9 cellular contexts compared by ENCODE assay signal in genomic region chr13:29754486-29754806, GRCh38.
DNase-seq lines count a peak whose midpoint lies in the region; ATAC-seq and TF ChIP-seq lines count a peak whose summit lies in the region.
"Had no signal": no experiment of that assay in that cellular context is flagged by ENCODE, and none has a peak within 500 bp of the region (broad histone marks: within the 10 kb centered on the region; RNA-seq: fewer than 3 reads in every experiment).

No MANE protein-coding gene starts in this region.

- H3K27me3 Mint-ChIP-seq in activated naive CD8-positive, alpha-beta T cell treated with anti-CD3 and anti-CD28 coated beads, Interleukin-2, amount 50 U/mL, for 24 hours: peaks cover 5% of the 10 kb centered on the region
- H3K27me3 Mint-ChIP-seq in effector memory CD8-positive, alpha-beta T cell: peaks cover 14 to 20% of the 10 kb centered on the region in 2 donors

- no peak overlapping the region for H3K4me2 ChIP-seq in IMR-90 (ENCODE audit: low read depth, low read length)

- TF ChIP-seq CTCF in IMR-90 (conservative IDR thresholded peaks at IDR 0.05; ENCODE audit: low read depth, low read length): no peak

- H3K9me3 Mint-ChIP-seq in activated naive CD8-positive, alpha-beta T cell treated with anti-CD3 and anti-CD28 coated beads, Interleukin-2, amount 50 U/mL, for 24 hours: no peaks in the 10 kb centered on the region
- no peaks in the 10 kb centered on the region for H3K9me3 Mint-ChIP-seq in effector memory CD8-positive, alpha-beta T cell

- H3K27ac ChIP-seq in IMR-90 (ENCODE audit: insufficient read depth, low read length) (no peak overlapping the region), aorta (ENCODE audit: low read depth in 1 of 2, low read length in 2 of 2) (no peak overlapping the region)

- H3K27me3 ChIP-seq in IMR-90 (ENCODE audit: control insufficient read depth, insufficient read depth, low read length) (no peaks in the 10 kb centered on the region), aorta (ENCODE audit: control insufficient read depth in 1 of 2, insufficient read depth in 2 of 2, low read length in 1 of 2) (no peaks in the 10 kb centered on the region)

- no peak for TF ChIP-seq POLR2A in IMR-90 (IDR thresholded peaks at IDR 0.05; ENCODE audit: low read depth, low read length)

- H2AFZ ChIP-seq in IMR-90 (replicated peaks; ENCODE audit: low read length, poor library complexity): peak overlapping the region; percentile 69

- no peak overlapping the region for H3K23ac ChIP-seq in IMR-90 (ENCODE audit: low read depth, low read length)

- peaks cover 5% of the 10 kb centered on the region for H3K9me1 ChIP-seq in IMR-90 (ENCODE audit: insufficient read depth, low read length)

- no peak for TF ChIP-seq RAD21 in IMR-90 (IDR thresholded peaks at IDR 0.05; ENCODE audit: low read length)

- H3K4me3 ChIP-seq in IMR-90 (ENCODE audit: insufficient read depth, low read depth, low read length): no peak overlapping the region
- H3K4me3 ChIP-seq in aorta (ENCODE audit: low read length in 2 of 2): no peak overlapping the region

- DNase-seq in Daoy (ENCODE audit: low read depth): peak; percentile 48
- DNase-seq in IMR-90: peak; percentile 61
- DNase-seq in activated naive CD8-positive, alpha-beta T cell treated with anti-CD3 and anti-CD28 coated beads, Interleukin-2, amount 50 U/mL, for 24 hours: peak; percentile 25
- DNase-seq in islet precursor cell: peak; percentile 59
- no peak for DNase-seq in aorta
- no peak for DNase-seq in SIG-M5 treated with dmso at 0.1 percent for 504 hours (lab: John Stamatoyannopoulos, UW; ENCODE audit: unreplicated experiment)
- DNase-seq in effector memory CD8-positive, alpha-beta T cell: no peak
- DNase-seq: Karpas-422 had no signal

- no peaks in the 10 kb centered on the region for H3K36me3 ChIP-seq in IMR-90 (ENCODE audit: control insufficient read depth, insufficient read depth, low read length)
- no peaks in the 10 kb centered on the region for H3K36me3 ChIP-seq in aorta (ENCODE audit: control insufficient read depth in 1 of 2, insufficient read depth in 2 of 2, low read length in 1 of 2)

- H2BK5ac ChIP-seq in IMR-90 (ENCODE audit: low read depth, low read length, poor library complexity, severe bottlenecking): no peak overlapping the region

- WGBS in IMR-90 (ENCODE audit: extremely low coverage in 2 of 2, insufficient read length in 1 of 2), 2 experiments: no CpG with 5 or more reads among the region's 4 CpGs
- 92 to 96% methylated on average over 4 of the region's 4 CpGs for WGBS in aorta, 2 donors

- ATAC-seq in IMR-90 (ENCODE audit: low read depth): peak; percentile 16; the same call in 1 of the 2 replicates
- peak; percentile 41 for ATAC-seq in activated naive CD8-positive, alpha-beta T cell treated with anti-CD3 and anti-CD28 coated beads, Interleukin-2, amount 50 U/mL, for 24 hours
- no peak for ATAC-seq in aorta (ENCODE audit: low FRiP score)
- no peak for ATAC-seq in HG03571 (IDR thresholded peaks at IDR 0.05; ENCODE audit: unreplicated experiment)
- ATAC-seq in effector memory CD8-positive, alpha-beta T cell (replicated peaks): no peak

- no peaks in the 10 kb centered on the region for H3K36me3 Mint-ChIP-seq in activated naive CD8-positive, alpha-beta T cell treated with anti-CD3 and anti-CD28 coated beads, Interleukin-2, amount 50 U/mL, for 24 hours (ENCODE audit: low read depth)
- H3K36me3 Mint-ChIP-seq in effector memory CD8-positive, alpha-beta T cell (ENCODE audit: insufficient read depth): peaks cover 4% of the 10 kb centered on the region

- no peak overlapping the region for H4K91ac ChIP-seq in IMR-90 (ENCODE audit: insufficient read depth, low read depth, low read length)

- POLR2A ChIA-PET in IMR-90 (lab: Charles Lee; ENCODE audit: unreplicated experiment): no interaction called here

- in situ Hi-C loops in IMR-90 (cut with MboI; ENCODE audit: low sequenced_read_pairs): no loop called here

- no peak overlapping the region for H3K56ac ChIP-seq in IMR-90 (ENCODE audit: extremely low read depth, insufficient read depth, low read length)

- H3K14ac ChIP-seq in IMR-90 (replicated peaks; ENCODE audit: low read depth, low read length): no peak overlapping the region

- H3K4me1 ChIP-seq in IMR-90 (ENCODE audit: control insufficient read depth, insufficient read depth, low read length) (no peaks in the 10 kb centered on the region), aorta (ENCODE audit: control insufficient read depth in 1 of 2, insufficient read depth in 2 of 2, low read length in 2 of 2) (no peaks in the 10 kb centered on the region)

- dilution Hi-C loops in IMR-90 (cut with HindIII; ENCODE audit: low sequenced_read_pairs, unreplicated experiment): no loop called here

- peaks cover 23% of the 10 kb centered on the region for H3K4me1 Mint-ChIP-seq in activated naive CD8-positive, alpha-beta T cell treated with anti-CD3 and anti-CD28 coated beads, Interleukin-2, amount 50 U/mL, for 24 hours
- H3K4me1 Mint-ChIP-seq in effector memory CD8-positive, alpha-beta T cell (ENCODE audit: low read depth in 2 of 2): peaks cover 0 to 5% of the 10 kb centered on the region in 2 donors

- no peak overlapping the region for H3K9ac ChIP-seq in IMR-90 (ENCODE audit: low read depth, low read length)

- intact Hi-C loops in IMR-90 (cut with micrococcal nuclease): no loop called here
- intact Hi-C loops in aorta (cut with DNase I): no loop called here

- H2BK120ac ChIP-seq in IMR-90 (ENCODE audit: low read depth, low read length): no peak overlapping the region

- H2BK15ac ChIP-seq in IMR-90 (ENCODE audit: low read depth, low read length): no peak overlapping the region; the same call in 2 of the 3 replicates

- no peaks in the 10 kb centered on the region for H3K79me1 ChIP-seq in IMR-90 (ENCODE audit: low read depth in 1 of 2, low read length in 2 of 2)

- BruUV-seq in IMR-90 (replicated peaks; lab: Mats Ljungman, UMichigan): no TSS peak

- H4K8ac ChIP-seq in IMR-90 (ENCODE audit: low read depth in 2 of 2, low read length in 2 of 2): peak overlapping the region in 1 of 2 experiments; percentile 57; a peak in 1 of 4 replicates

- H3K9me3 ChIP-seq in IMR-90 (ENCODE audit: control insufficient read depth, insufficient read depth, low read length) (no peaks in the 10 kb centered on the region), aorta (ENCODE audit: control insufficient read depth, low read length) (no peaks in the 10 kb centered on the region)

- H2BK20ac ChIP-seq in IMR-90 (ENCODE audit: low read depth, low read length): no peak overlapping the region; the same call in 1 of the 2 replicates

- H3K4me3 Mint-ChIP-seq in activated naive CD8-positive, alpha-beta T cell treated with anti-CD3 and anti-CD28 coated beads, Interleukin-2, amount 50 U/mL, for 24 hours: no peak overlapping the region
- H3K4me3 Mint-ChIP-seq in effector memory CD8-positive, alpha-beta T cell: no peak overlapping the region

- H2AK9ac ChIP-seq in IMR-90 (replicated peaks; ENCODE audit: low read depth, low read length, poor library complexity): no peak overlapping the region

- CTCF ChIA-PET in IMR-90 (lab: Yijun Ruan, JAX): no interaction called here

- no peaks in the 10 kb centered on the region for H4K20me1 ChIP-seq in IMR-90 (ENCODE audit: insufficient read depth, low read length)

- peak overlapping the region; percentile 62; the same call in 1 of the 2 replicates for H2AK5ac ChIP-seq in IMR-90 (ENCODE audit: low read depth, low read length)

- peak overlapping the region; percentile 53; the same call in 1 of the 2 replicates for H3K4ac ChIP-seq in IMR-90 (ENCODE audit: low read depth, low read length)

- no peak overlapping the region for H4K5ac ChIP-seq in IMR-90 (ENCODE audit: low read depth, low read length)

- no peak overlapping the region for H3K18ac ChIP-seq in IMR-90 (ENCODE audit: low read depth, low read length)

- peak overlapping the region; percentile 55 for H3K27ac Mint-ChIP-seq in activated naive CD8-positive, alpha-beta T cell treated with anti-CD3 and anti-CD28 coated beads, Interleukin-2, amount 50 U/mL, for 24 hours
- H3K27ac Mint-ChIP-seq in effector memory CD8-positive, alpha-beta T cell: no peak overlapping the region

TF ChIP-seq in IMR-90, 13 proteins besides CTCF, POLR2A, EP300 and RAD21:
- peak; percentile 72 for TF ChIP-seq NFE2L2 (IDR thresholded peaks at IDR 0.05; ENCODE audit: low read depth, low read length)
- no peak for TF ChIP-seq ELK1 (IDR thresholded peaks at IDR 0.05; ENCODE audit: borderline replicate concordance, low read depth, low read length)

Comparison
In these comparisons a context has a peak if more than half of its experiments do, and no peak if none do; other contexts are left out.
1. DNase-seq: peak in Daoy (single experiment), IMR-90 (single experiment), activated naive CD8-positive, alpha-beta T cell treated with anti-CD3 and anti-CD28 coated beads, Interleukin-2, amount 50 U/mL, for 24 hours (single experiment) and islet precursor cell (single experiment); none in aorta (0 of 2), SIG-M5 treated with dmso at 0.1 percent for 504 hours (single experiment) and effector memory CD8-positive, alpha-beta T cell (0 of 3).
2. ATAC-seq: peak in IMR-90 (single experiment) and activated naive CD8-positive, alpha-beta T cell treated with anti-CD3 and anti-CD28 coated beads, Interleukin-2, amount 50 U/mL, for 24 hours (single experiment); none in aorta (single experiment), HG03571 (single experiment) and effector memory CD8-positive, alpha-beta T cell (single experiment).